ENCODE assay signal across 8 cellular contexts in genomic region chr10:100286051-100287033, GRCh38. TPM values are rescaled to one million over a fixed set of nuclear protein-coding genes. Genes with fewer than 3 reads are reported as not detected.
A peak's percentile ranks its signal among the peaks of the same experiment; 100 is the strongest.
DNase-seq lines count a peak whose midpoint lies in the region; ATAC-seq, FAIRE-seq and TF ChIP-seq lines count a peak whose summit lies in the region.

Gene BLOC1S2 (minus strand): TSS chr10:100286680. CDS start chr10:100286659, 21 bp downstream.

- 5% methylated on average over 63 of the region's 63 CpGs for WGBS in HUES64

- peak within 1 kb of the TSS; percentile 72 for H3K4me3 ChIP-seq in HUES64 (ENCODE audit: low read length)

- H3K36me3 ChIP-seq in HUES64 (ENCODE audit: insufficient read depth, low read length) = peaks cover 27% of the 10 kb centered on the region

- FAIRE-seq in D721Med (lab: Jason Lieb, UNC) = no peak

- H3K27ac ChIP-seq in HUES64 (ENCODE audit: low read depth, low read length) = peak within 1 kb of the TSS; percentile 53; the same call in 1 of the 2 replicates
- H3K27ac ChIP-seq in epithelial cell of prostate = peak within 1 kb of the TSS; percentile 93

- no peak for TF ChIP-seq CTCF in D721Med (IDR thresholded peaks at IDR 0.05; ENCODE audit: insufficient read depth, missing control alignments)

- peaks cover 5% of the 10 kb centered on the region; the same call in 1 of the 2 replicates for H3K4me1 ChIP-seq in HUES64 (ENCODE audit: insufficient read depth, low read length)

- DNase-seq in D721Med (ENCODE audit: insufficient read length, low spot score) (peak; percentile 97), OCI-M1 (lab: John Stamatoyannopoulos, UW) (peak; percentile 96), activated T-cell treated with anti-CD3 and anti-CD28 coated beads for 48 hours (ENCODE audit: low read depth) (peak; percentile 87), epithelial cell of prostate (ENCODE audit: low read depth, low spot score) (peak; percentile 95), mucosa of gallbladder (ENCODE audit: low spot score) (peak; percentile 85)
- DNase-seq in stimulated activated CD8-positive, alpha-beta memory T cell treated with anti-CD3 and anti-CD28 coated beads, Interleukin-4, amount 100 ng/mL, for 24 hours (ENCODE audit: low read depth) = peak; percentile 84

- peak within 1 kb of the TSS; percentile 66 for H3K9ac ChIP-seq in HUES64 (ENCODE audit: low read depth, low read length)

- no peaks in the 10 kb centered on the region for H3K27me3 ChIP-seq in HUES64 (ENCODE audit: insufficient read depth, low read length)

- no peaks in the 10 kb centered on the region for H3K9me3 ChIP-seq in HUES64 (ENCODE audit: insufficient read depth, low read depth, low read length)

- peak; percentile 89 for ATAC-seq in GM21423 (IDR thresholded peaks at IDR 0.05; ENCODE audit: unreplicated experiment)

RNA-seq across cellular contexts. Expression of gene BLOC1S2, which starts in this region (rescaled TPM):
- 68.2 TPM for polyA plus RNA-seq in HUES64 (2013, experiment 1 of 2)
- polyA plus RNA-seq in HUES64 (2013, experiment 2 of 2) = 60.5 TPM
- 25.5 TPM for total RNA-seq in mucosa of gallbladder

Comparison
In these comparisons a context has a peak if more than half of its experiments do, and no peak if none do; other contexts are left out.
1. Peak in every context shown above with its lines: DNase-seq, ATAC-seq, H3K4me3 ChIP-seq and H3K27ac ChIP-seq.